Comparison of ENCODE assay signal across 1 cellular context in the genomic region with DNA sequence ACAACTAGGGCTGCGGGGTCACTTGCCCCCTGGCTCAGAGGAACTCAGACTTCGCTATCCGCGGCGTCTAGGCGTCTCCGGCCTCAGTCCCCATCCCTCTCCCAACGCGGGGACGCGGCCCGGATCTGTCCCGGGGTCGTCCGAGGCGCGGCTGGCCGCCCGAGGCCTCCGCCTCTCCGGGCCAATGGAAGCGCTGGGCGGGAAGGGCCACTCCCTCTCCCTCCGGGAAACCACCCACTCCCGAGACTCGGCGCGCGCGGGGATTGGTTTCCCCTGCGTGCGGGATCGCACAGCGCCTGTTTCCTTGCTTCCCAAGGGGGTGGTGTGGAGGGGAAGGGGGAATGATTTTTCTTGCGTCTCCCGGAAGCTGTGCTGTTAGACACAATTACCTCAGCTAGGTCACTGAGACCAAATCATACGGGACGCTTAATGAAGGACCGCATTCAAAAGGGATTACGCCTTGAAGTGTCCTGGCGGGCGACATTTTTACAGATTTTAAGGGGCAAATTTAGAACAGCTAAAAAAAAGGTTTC.
TF ChIP-seq lines count a peak whose summit lies in the region.

No MANE protein-coding gene starts in this region.

TF ChIP-seq in HepG2, 621 proteins besides CTCF, POLR2A, EP300 and RAD21 (continued from another document):
- TF ChIP-seq, protein P1, sequence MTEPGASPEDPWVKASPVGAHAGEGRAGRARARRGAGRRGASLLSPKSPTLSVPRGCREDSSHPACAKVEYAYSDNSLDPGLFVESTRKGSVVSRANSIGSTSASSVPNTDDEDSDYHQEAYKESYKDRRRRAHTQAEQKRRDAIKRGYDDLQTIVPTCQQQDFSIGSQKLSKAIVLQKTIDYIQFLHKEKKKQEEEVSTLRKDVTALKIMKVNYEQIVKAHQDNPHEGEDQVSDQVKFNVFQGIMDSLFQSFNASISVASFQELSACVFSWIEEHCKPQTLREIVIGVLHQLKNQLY (CRISPR knock-in tag; IDR thresholded peaks at IDR 0.05) = no peak
- TF ChIP-seq MAFF (IDR thresholded peaks at IDR 0.05; ENCODE audit: low read depth, low read length) (no peak), ZNF20 (CRISPR knock-in tag; IDR thresholded peaks at IDR 0.05) (no peak), MED13 (CRISPR knock-in tag; IDR thresholded peaks at IDR 0.05) (no peak), HOXD1 (CRISPR knock-in tag; IDR thresholded peaks at IDR 0.05) (no peak), AGO2 (optimal IDR thresholded peaks at IDR 0.05; ENCODE audit: low read depth, low read length) (no peak), ZBTB7A (CRISPR knock-in tag; IDR thresholded peaks at IDR 0.05) (no peak), ZFAT (CRISPR knock-in tag; conservative IDR thresholded peaks at IDR 0.05) (no peak), FOXK2 (IDR thresholded peaks at IDR 0.05) (no peak), ZNF780A (CRISPR knock-in tag; IDR thresholded peaks at IDR 0.05) (no peak), ZC3H13 (CRISPR knock-in tag; IDR thresholded peaks at IDR 0.05) (no peak), HMG20B (CRISPR knock-in tag; conservative IDR thresholded peaks at IDR 0.05) (no peak), WIZ (CRISPR knock-in tag; IDR thresholded peaks at IDR 0.05) (no peak), MIER3 (CRISPR knock-in tag; IDR thresholded peaks at IDR 0.05; ENCODE audit: borderline replicate concordance) (peak; percentile 50; the same call in 1 of the 2 replicates), MIER2 (CRISPR knock-in tag; IDR thresholded peaks at IDR 0.05) (0 out of 2 replicates have a peak, but pooled peaks have one; percentile 33), FIP1L1 (IDR thresholded peaks at IDR 0.05; ENCODE audit: borderline replicate concordance, insufficient read depth, low read depth, low read length) (no peak), GLI4 (CRISPR knock-in tag; IDR thresholded peaks at IDR 0.05; ENCODE audit: borderline replicate concordance) (no peak), ZNF788 (CRISPR knock-in tag; IDR thresholded peaks at IDR 0.05; ENCODE audit: borderline replicate concordance) (0 out of 2 replicates have a peak, but pooled peaks have one; percentile 41), ZBTB7B (CRISPR knock-in tag; IDR thresholded peaks at IDR 0.05) (peak; percentile 47; the same call in 1 of the 2 replicates), MXD4 (CRISPR knock-in tag; IDR thresholded peaks at IDR 0.05) (0 out of 2 replicates have a peak, but pooled peaks have one; percentile 44), FOXA3 (CRISPR knock-in tag; IDR thresholded peaks at IDR 0.05) (no peak)
- TF ChIP-seq, protein P2, sequence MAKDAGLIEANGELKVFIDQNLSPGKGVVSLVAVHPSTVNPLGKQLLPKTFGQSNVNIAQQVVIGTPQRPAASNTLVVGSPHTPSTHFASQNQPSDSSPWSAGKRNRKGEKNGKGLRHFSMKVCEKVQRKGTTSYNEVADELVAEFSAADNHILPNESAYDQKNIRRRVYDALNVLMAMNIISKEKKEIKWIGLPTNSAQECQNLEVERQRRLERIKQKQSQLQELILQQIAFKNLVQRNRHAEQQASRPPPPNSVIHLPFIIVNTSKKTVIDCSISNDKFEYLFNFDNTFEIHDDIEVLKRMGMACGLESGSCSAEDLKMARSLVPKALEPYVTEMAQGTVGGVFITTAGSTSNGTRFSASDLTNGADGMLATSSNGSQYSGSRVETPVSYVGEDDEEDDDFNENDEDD (CRISPR knock-in tag; IDR thresholded peaks at IDR 0.05; ENCODE audit: borderline replicate concordance) = peak; percentile 88
- TF ChIP-seq, protein P3, sequence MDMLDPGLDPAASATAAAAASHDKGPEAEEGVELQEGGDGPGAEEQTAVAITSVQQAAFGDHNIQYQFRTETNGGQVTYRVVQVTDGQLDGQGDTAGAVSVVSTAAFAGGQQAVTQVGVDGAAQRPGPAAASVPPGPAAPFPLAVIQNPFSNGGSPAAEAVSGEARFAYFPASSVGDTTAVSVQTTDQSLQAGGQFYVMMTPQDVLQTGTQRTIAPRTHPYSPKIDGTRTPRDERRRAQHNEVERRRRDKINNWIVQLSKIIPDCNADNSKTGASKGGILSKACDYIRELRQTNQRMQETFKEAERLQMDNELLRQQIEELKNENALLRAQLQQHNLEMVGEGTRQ (IDR thresholded peaks at IDR 0.05; ENCODE audit: low read depth, low read length) = no peak
- TF ChIP-seq, protein P3 (CRISPR knock-in tag; IDR thresholded peaks at IDR 0.05; ENCODE audit: borderline replicate concordance) = no peak
- TF ChIP-seq, protein P4, sequence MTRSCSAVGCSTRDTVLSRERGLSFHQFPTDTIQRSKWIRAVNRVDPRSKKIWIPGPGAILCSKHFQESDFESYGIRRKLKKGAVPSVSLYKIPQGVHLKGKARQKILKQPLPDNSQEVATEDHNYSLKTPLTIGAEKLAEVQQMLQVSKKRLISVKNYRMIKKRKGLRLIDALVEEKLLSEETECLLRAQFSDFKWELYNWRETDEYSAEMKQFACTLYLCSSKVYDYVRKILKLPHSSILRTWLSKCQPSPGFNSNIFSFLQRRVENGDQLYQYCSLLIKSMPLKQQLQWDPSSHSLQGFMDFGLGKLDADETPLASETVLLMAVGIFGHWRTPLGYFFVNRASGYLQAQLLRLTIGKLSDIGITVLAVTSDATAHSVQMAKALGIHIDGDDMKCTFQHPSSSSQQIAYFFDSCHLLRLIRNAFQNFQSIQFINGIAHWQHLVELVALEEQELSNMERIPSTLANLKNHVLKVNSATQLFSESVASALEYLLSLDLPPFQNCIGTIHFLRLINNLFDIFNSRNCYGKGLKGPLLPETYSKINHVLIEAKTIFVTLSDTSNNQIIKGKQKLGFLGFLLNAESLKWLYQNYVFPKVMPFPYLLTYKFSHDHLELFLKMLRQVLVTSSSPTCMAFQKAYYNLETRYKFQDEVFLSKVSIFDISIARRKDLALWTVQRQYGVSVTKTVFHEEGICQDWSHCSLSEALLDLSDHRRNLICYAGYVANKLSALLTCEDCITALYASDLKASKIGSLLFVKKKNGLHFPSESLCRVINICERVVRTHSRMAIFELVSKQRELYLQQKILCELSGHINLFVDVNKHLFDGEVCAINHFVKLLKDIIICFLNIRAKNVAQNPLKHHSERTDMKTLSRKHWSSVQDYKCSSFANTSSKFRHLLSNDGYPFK (CRISPR knock-in tag; IDR thresholded peaks at IDR 0.05; ENCODE audit: borderline replicate concordance) = no peak
- TF ChIP-seq, protein P5, sequence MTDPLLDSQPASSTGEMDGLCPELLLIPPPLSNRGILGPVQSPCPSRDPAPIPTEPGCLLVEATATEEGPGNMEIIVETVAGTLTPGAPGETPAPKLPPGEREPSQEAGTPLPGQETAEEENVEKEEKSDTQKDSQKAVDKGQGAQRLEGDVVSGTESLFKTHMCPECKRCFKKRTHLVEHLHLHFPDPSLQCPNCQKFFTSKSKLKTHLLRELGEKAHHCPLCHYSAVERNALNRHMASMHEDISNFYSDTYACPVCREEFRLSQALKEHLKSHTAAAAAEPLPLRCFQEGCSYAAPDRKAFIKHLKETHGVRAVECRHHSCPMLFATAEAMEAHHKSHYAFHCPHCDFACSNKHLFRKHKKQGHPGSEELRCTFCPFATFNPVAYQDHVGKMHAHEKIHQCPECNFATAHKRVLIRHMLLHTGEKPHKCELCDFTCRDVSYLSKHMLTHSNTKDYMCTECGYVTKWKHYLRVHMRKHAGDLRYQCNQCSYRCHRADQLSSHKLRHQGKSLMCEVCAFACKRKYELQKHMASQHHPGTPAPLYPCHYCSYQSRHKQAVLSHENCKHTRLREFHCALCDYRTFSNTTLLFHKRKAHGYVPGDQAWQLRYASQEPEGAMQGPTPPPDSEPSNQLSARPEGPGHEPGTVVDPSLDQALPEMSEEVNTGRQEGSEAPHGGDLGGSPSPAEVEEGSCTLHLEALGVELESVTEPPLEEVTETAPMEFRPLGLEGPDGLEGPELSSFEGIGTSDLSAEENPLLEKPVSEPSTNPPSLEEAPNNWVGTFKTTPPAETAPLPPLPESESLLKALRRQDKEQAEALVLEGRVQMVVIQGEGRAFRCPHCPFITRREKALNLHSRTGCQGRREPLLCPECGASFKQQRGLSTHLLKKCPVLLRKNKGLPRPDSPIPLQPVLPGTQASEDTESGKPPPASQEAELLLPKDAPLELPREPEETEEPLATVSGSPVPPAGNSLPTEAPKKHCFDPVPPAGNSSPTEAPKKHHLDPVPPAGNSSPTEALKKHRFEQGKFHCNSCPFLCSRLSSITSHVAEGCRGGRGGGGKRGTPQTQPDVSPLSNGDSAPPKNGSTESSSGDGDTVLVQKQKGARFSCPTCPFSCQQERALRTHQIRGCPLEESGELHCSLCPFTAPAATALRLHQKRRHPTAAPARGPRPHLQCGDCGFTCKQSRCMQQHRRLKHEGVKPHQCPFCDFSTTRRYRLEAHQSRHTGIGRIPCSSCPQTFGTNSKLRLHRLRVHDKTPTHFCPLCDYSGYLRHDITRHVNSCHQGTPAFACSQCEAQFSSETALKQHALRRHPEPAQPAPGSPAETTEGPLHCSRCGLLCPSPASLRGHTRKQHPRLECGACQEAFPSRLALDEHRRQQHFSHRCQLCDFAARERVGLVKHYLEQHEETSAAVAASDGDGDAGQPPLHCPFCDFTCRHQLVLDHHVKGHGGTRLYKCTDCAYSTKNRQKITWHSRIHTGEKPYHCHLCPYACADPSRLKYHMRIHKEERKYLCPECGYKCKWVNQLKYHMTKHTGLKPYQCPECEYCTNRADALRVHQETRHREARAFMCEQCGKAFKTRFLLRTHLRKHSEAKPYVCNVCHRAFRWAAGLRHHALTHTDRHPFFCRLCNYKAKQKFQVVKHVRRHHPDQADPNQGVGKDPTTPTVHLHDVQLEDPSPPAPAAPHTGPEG (CRISPR knock-in tag; IDR thresholded peaks at IDR 0.05) = peak; percentile 16; the same call in 1 of the 2 replicates
- TF ChIP-seq, protein P6, sequence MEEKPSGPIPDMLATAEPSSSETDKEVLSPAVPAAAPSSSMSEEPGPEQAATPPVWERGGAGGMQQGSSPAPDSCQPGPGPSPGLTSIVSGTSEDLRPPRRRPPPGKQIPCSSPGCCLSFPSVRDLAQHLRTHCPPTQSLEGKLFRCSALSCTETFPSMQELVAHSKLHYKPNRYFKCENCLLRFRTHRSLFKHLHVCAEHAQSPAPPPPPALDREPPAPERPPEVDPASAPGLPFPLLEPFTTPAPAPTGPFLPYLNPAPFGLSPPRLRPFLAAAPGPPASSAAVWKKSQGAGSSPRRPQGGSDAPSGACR (CRISPR knock-in tag; IDR thresholded peaks at IDR 0.05) = peak; percentile 31; the same call in 1 of the 2 replicates
- TF ChIP-seq, protein P7, sequence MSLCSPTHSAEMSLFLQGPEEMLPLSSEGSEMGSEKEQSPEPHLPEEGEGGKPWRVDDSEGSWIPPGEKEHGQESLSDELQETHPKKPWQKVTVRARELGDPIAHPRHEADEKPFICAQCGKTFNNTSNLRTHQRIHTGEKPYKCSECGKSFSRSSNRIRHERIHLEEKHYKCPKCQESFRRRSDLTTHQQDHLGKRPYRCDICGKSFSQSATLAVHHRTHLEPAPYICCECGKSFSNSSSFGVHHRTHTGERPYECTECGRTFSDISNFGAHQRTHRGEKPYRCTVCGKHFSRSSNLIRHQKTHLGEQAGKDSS (CRISPR knock-in tag; IDR thresholded peaks at IDR 0.05; ENCODE audit: borderline replicate concordance, low read depth) = no peak
TF ChIP-seq in HepG2: peak in this region for 109.
